ENCODE assay signal across 2 cellular contexts in the genomic region with DNA sequence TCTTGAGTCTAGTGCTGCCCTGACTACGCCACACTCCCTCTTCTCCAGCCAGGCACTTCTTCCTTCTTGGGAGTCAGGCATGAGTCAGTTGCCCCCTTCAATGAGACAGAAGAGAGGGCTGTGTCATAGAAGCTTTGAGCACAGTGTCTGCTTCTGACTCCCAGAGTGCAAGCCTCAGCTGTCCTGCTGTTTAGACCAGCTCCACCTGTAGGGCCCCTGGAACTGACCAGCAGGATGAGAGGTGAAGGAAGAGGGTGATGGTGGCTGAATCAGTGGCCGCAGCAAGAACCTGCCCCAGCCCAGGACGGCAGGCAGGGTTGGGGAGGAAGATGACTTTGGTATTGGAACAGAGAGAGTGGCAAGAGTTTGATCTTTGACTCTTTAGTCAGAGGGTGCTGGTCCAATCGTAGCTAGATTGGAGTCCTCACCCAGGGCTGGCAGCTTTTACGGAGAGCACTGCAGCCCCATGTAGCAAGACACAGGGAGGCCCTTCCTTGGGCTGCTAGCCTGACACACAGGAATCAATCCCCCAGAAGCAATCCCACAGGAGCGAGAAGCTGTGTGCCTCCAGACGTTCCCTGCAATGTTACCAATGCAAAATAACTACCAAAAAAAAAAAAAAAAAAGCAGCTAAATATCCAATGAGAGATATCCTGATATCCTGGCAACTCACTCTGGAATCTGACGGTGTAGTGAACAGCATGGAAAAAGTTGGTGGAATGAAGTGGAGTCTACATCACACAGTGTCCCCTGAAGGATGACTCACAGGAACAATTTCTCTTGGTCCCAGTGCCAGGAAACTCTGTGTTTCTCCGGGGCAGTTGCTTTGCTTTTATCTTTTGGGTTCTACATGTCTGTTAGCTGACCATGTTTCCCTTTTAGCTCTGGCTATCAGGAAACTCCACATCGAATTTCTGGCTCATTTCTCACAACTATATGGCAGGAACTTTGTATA.
A peak's percentile ranks its signal among the peaks of the same experiment; 100 is the strongest.
TF ChIP-seq lines count a peak whose summit lies in the region.

No MANE protein-coding gene starts in this region.

TF ChIP-seq in HEK293, 187 proteins besides CTCF, POLR2A, EP300 and RAD21:
- TF ChIP-seq, protein P1, sequence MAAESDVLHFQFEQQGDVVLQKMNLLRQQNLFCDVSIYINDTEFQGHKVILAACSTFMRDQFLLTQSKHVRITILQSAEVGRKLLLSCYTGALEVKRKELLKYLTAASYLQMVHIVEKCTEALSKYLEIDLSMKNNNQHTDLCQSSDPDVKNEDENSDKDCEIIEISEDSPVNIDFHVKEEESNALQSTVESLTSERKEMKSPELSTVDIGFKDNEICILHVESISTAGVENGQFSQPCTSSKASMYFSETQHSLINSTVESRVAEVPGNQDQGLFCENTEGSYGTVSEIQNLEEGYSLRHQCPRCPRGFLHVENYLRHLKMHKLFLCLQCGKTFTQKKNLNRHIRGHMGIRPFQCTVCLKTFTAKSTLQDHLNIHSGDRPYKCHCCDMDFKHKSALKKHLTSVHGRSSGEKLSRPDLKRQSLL (tag by site-specific recombination; IDR thresholded peaks at IDR 0.05): no peak
- TF ChIP-seq ZNF335 (tag by site-specific recombination; conservative IDR thresholded peaks at IDR 0.05) (0 out of 2 replicates have a peak, but pooled peaks have one; percentile 12), ZNF169 (tag by site-specific recombination; IDR thresholded peaks at IDR 0.05) (no peak), SCRT2 (tag by site-specific recombination; IDR thresholded peaks at IDR 0.05) (no peak), ZNF623 (tag by site-specific recombination; IDR thresholded peaks at IDR 0.05) (no peak), ZBTB11 (tag by site-specific recombination; conservative IDR thresholded peaks at IDR 0.05; ENCODE audit: low read depth) (no peak), ZNF660 (tag by site-specific recombination; IDR thresholded peaks at IDR 0.05) (peak; percentile 62; the same call in 1 of the 2 replicates), ZNF10 (tag by site-specific recombination; IDR thresholded peaks at IDR 0.05) (no peak), PRDM1 (tag by site-specific recombination; IDR thresholded peaks at IDR 0.05) (peak; percentile 62; the same call in 1 of the 2 replicates), ZBTB21 (tag by site-specific recombination; IDR thresholded peaks at IDR 0.05) (0 out of 2 replicates have a peak, but pooled peaks have one; percentile 17), ZIC2 (tag by site-specific recombination; IDR thresholded peaks at IDR 0.05) (peak; percentile 68)

TF ChIP-seq in endothelial cell of umbilical vein, 7 proteins besides CTCF, POLR2A, EP300 and RAD21:
- TF ChIP-seq MYC (IDR thresholded peaks at IDR 0.05; ENCODE audit: low read depth, low read length): no peak
- peak; percentile 86 for TF ChIP-seq POLR2AphosphoS5 (IDR thresholded peaks at IDR 0.05; ENCODE audit: insufficient read depth, low read depth, low read length)
- TF ChIP-seq EZH2 (IDR thresholded peaks at IDR 0.05; ENCODE audit: borderline replicate concordance, low read depth, low read length, severe bottlenecking): no peak
- peak; percentile 96 for TF ChIP-seq FOS (IDR thresholded peaks at IDR 0.05; ENCODE audit: borderline replicate concordance, insufficient read depth, low read length)
- peak; percentile 67 for TF ChIP-seq GATA2 (IDR thresholded peaks at IDR 0.05; ENCODE audit: insufficient read depth, insufficient read length, low read depth, low read length)
- TF ChIP-seq JUN (IDR thresholded peaks at IDR 0.05; ENCODE audit: borderline replicate concordance, insufficient read depth, insufficient read length, low read depth): peak; percentile 91
- TF ChIP-seq MAX (IDR thresholded peaks at IDR 0.05; ENCODE audit: insufficient read depth, insufficient read length): no peak
